Comparison of ENCODE assay signal across 28 cellular contexts in the genomic region with DNA sequence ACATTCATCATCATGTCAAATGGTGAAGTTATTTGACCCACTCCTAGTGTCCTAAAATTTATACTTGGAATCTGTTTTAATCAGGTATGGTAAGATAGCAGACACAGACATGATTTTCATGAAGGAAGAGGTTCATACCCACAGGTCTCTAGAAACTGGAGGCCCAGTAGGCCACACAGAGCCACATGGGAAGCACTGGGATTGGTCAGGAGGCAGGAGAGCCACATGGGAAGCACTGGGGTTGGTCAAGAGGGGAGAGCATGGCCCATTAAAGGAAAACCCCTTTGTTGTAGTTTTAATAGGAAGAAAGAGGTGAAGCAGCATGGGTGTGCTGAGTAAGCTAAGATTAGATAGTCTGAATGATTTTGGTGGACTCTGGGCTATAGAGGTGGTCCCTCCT.
"Had no signal": no experiment of that assay in that cellular context is flagged by ENCODE, and none has a peak within 500 bp of the region (broad histone marks: within the 10 kb centered on the region; RNA-seq: fewer than 3 reads in every experiment).

No MANE protein-coding gene starts in this region.

- H3K9me3 ChIP-seq: SJSA1, SK-N-SH had no signal

- H3K27me3 Mint-ChIP-seq: activated CD4-positive, alpha-beta T cell treated with anti-CD3 and anti-CD28 coated beads, Interleukin-2, amount 10 ng/mL, durations not matched to agents 24 days and 14 days; activated CD8-positive, alpha-beta T cell treated with anti-CD3 and anti-CD28 coated beads for 36 hours; activated naive CD8-positive, alpha-beta T cell treated with anti-CD3 and anti-CD28 coated beads for 36 hours; activated T-helper 17 cell treated with anti-CD3 and anti-CD28 coated beads, Interleukin-2, amount 50 U/mL, for 72 hours had no signal

- H3K9me3 Mint-ChIP-seq: activated CD4-positive, alpha-beta T cell treated with anti-CD3 and anti-CD28 coated beads, Interleukin-2, amount 10 ng/mL, durations not matched to agents 24 days and 14 days; activated naive CD8-positive, alpha-beta T cell treated with anti-CD3 and anti-CD28 coated beads for 36 hours; T-helper 1 cell treated with Interleukin-12 subunit alpha and Interleukin-12 subunit beta and Interleukin-4 antibody, amounts not matched to agents 30 μg/mL and 1 μg/mL, for 36 hours; T-helper 2 cell treated with Interferon-gamma antibody and Interleukin-4, amounts not matched to agents 5 μg/mL and 100 μg/mL, for 36 hours had no signal

- H3K36me3 ChIP-seq: brain microvascular endothelial cell, MG63, SJSA1 had no signal

- H3K27ac ChIP-seq: brain microvascular endothelial cell, SJSA1 had no signal

- H3K4me1 ChIP-seq: SJSA1 had no signal

- H3K4me3 ChIP-seq: MG63, SJSA1 had no signal

- H3K9me2 ChIP-seq: SK-N-SH had no signal

- DNase-seq: activated CD4-positive, alpha-beta T cell treated with anti-CD3 and anti-CD28 coated beads, Interleukin-2, amount 10 ng/mL, durations not matched to agents 24 days and 14 days; activated CD4-positive, alpha-beta T cell treated with anti-CD3 and anti-CD28 coated beads, Interleukin-2, amount 50 U/mL, for 4 hours; activated CD8-positive, alpha-beta T cell treated with anti-CD3 and anti-CD28 coated beads for 36 hours; activated effector memory CD4-positive, alpha-beta T cell treated with anti-CD3 and anti-CD28 coated beads, Interleukin-2, amount 50 U/mL, for 16 hours; activated naive CD4-positive, alpha-beta T cell; activated naive CD4-positive, alpha-beta T cell treated with anti-CD3 and anti-CD28 coated beads, Interleukin-2, amount 50 U/mL, for 16 hours; activated naive CD8-positive, alpha-beta T cell treated with anti-CD3 and anti-CD28 coated beads for 36 hours; activated T-cell treated with anti-CD3 and anti-CD28 coated beads, Interleukin-2, amount 50 U/mL, for 1 hour; activated T-cell treated with anti-CD3 and anti-CD28 coated beads, Interleukin-2, amount 50 U/mL, for 72 hours; amniotic stem cell; aorta; brain microvascular endothelial cell; central memory CD4-positive, alpha-beta T cell; MG63; NCI-H1048; NCI-H1436 treated with DMSO at 0.1 percent for 48 hours; NCI-H1694 treated with DMSO at 0.1 percent for 48 hours; NCI-H2029; NCI-H2171; NCI-H510A; NCI-H526; NCI-H748 treated with DMSO at 0.1 percent for 48 hours; SHP77 treated with DMSO at 0.1 percent for 48 hours; SK-N-SH had no signal

- H3K4me1 Mint-ChIP-seq: activated CD4-positive, alpha-beta T cell treated with anti-CD3 and anti-CD28 coated beads, Interleukin-2, amount 10 ng/mL, durations not matched to agents 24 days and 14 days; activated naive CD8-positive, alpha-beta T cell treated with anti-CD3 and anti-CD28 coated beads for 36 hours; activated T-helper 17 cell treated with anti-CD3 and anti-CD28 coated beads, Interleukin-2, amount 50 U/mL, for 72 hours had no signal

- H3K4me3 Mint-ChIP-seq: activated CD4-positive, alpha-beta T cell treated with anti-CD3 and anti-CD28 coated beads, Interleukin-2, amount 10 ng/mL, durations not matched to agents 24 days and 14 days; activated CD8-positive, alpha-beta T cell treated with anti-CD3 and anti-CD28 coated beads for 36 hours; activated naive CD8-positive, alpha-beta T cell treated with anti-CD3 and anti-CD28 coated beads for 36 hours; activated T-cell treated with anti-CD3 and anti-CD28 coated beads, Interleukin-2, amount 50 U/mL, for 72 hours; activated T-helper 17 cell treated with anti-CD3 and anti-CD28 coated beads, Interleukin-2, amount 50 U/mL, for 72 hours; T-helper 1 cell treated with Interleukin-12 subunit alpha and Interleukin-12 subunit beta and Interleukin-4 antibody, amounts not matched to agents 30 μg/mL and 1 μg/mL, for 36 hours; T-helper 2 cell treated with Interferon-gamma antibody and Interleukin-4, amounts not matched to agents 5 μg/mL and 100 μg/mL, for 36 hours had no signal

- H3K9ac ChIP-seq: SK-N-SH had no signal

- H3K4me2 ChIP-seq: SK-N-SH had no signal

- ATAC-seq: activated CD8-positive, alpha-beta T cell treated with anti-CD3 and anti-CD28 coated beads for 36 hours; activated T-cell treated with anti-CD3 and anti-CD28 coated beads, Interleukin-2, amount 50 U/mL, for 72 hours; activated T-helper 17 cell treated with anti-CD3 and anti-CD28 coated beads, Interleukin-2, amount 50 U/mL, for 72 hours had no signal

- H3K27ac Mint-ChIP-seq: activated CD4-positive, alpha-beta T cell treated with anti-CD3 and anti-CD28 coated beads, Interleukin-2, amount 10 ng/mL, durations not matched to agents 24 days and 14 days; activated CD8-positive, alpha-beta T cell treated with anti-CD3 and anti-CD28 coated beads for 36 hours; activated naive CD8-positive, alpha-beta T cell treated with anti-CD3 and anti-CD28 coated beads for 36 hours; activated T-cell treated with anti-CD3 and anti-CD28 coated beads, Interleukin-2, amount 50 U/mL, for 72 hours; activated T-helper 17 cell treated with anti-CD3 and anti-CD28 coated beads, Interleukin-2, amount 50 U/mL, for 72 hours; T-helper 1 cell treated with Interleukin-12 subunit alpha and Interleukin-12 subunit beta and Interleukin-4 antibody, amounts not matched to agents 30 μg/mL and 1 μg/mL, for 36 hours; T-helper 2 cell treated with Interferon-gamma antibody and Interleukin-4, amounts not matched to agents 5 μg/mL and 100 μg/mL, for 36 hours had no signal

- H3K27me3 ChIP-seq: brain microvascular endothelial cell, MG63, SJSA1 had no signal

- H3K36me3 Mint-ChIP-seq: activated naive CD8-positive, alpha-beta T cell treated with anti-CD3 and anti-CD28 coated beads for 36 hours had no signal
